In the genomic region with DNA sequence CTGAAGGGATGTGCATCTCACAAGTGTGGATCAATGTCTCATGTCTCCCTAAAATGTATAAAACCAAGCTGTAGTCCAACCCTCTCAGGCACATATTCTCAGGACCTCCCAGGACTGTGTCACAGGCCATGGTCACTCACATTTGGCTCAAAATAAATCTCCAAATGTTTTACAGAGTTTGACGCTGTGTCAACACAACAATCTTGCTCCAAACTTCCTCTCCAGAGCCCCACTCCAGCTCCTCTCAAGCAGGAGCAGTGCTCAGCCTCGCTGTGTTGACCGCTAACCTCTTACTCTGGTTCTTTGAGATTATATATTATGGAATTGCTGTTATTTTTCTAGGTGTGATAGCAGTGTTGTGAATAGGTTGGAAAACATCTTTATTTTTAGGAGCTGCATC, we compare ENCODE assay signal across 25 cellular contexts. TPM values are rescaled to one million over a fixed set of nuclear protein-coding genes. Genes with fewer than 3 reads are reported as not detected.
"Had no signal": no experiment of that assay in that cellular context is flagged by ENCODE, and none has a peak within 500 bp of the region (broad histone marks: within the 10 kb centered on the region; RNA-seq: fewer than 3 reads in every experiment).

No MANE protein-coding gene starts in this region.

- H3K4me3 ChIP-seq: lower lobe of right lung, neural progenitor cell, tibial nerve, vagina had no signal

- H3K27me3 Mint-ChIP-seq: activated naive CD8-positive, alpha-beta T cell treated with anti-CD3 and anti-CD28 coated beads, Interleukin-2, amount 10 ng/mL, durations not matched to agents 7 days and 5 days; naive B cell; stimulated activated naive CD8-positive, alpha-beta T cell treated with anti-CD3 and anti-CD28 coated beads, Interleukin-15, Interleukin-2, amounts not matched to agents 100 ng/mL and 50 ng/mL, for 24 hours had no signal

- DNase-seq: activated CD4-positive, alpha-beta T cell treated with anti-CD3 and anti-CD28 coated beads for 1 hour; activated CD4-positive, alpha-beta T cell treated with anti-CD3 and anti-CD28 coated beads, Interleukin-2, amount 50 U/mL, for 1 hour; activated CD8-positive, alpha-beta T cell treated with anti-CD3 and anti-CD28 coated beads, Interleukin-2, amount 10 ng/mL, durations not matched to agents 7 days and 5 days; activated effector memory CD4-positive, alpha-beta T cell treated with Interleukin-2 at 50 U/mL for 16 hours; activated naive CD4-positive, alpha-beta T cell treated with anti-CD3 and anti-CD28 coated beads for 36 hours; activated naive CD8-positive, alpha-beta T cell treated with anti-CD3 and anti-CD28 coated beads, Interleukin-2, amount 10 ng/mL, durations not matched to agents 7 days and 5 days; activated T-cell treated with anti-CD3 and anti-CD28 coated beads, Interleukin-2, amount 50 U/mL, for 72 hours; amygdala; cortex of kidney; foreskin fibroblast; hippocampal formation; left cardiac atrium; lower lobe of right lung; naive B cell; retina; stimulated activated CD4-positive, alpha-beta T cell treated with anti-CD3 and anti-CD28 coated beads, Interleukin-1b, Interleukin-23, amount 100 ng/mL, for 48 hours; substantia nigra; T-helper 9 cell had no signal

- H3K27me3 ChIP-seq: neural progenitor cell, tibial nerve, vagina had no signal

- H3K36me3 Mint-ChIP-seq: activated naive CD8-positive, alpha-beta T cell treated with anti-CD3 and anti-CD28 coated beads, Interleukin-2, amount 10 ng/mL, durations not matched to agents 7 days and 5 days; naive B cell; neural progenitor cell had no signal

- ATAC-seq: activated CD8-positive, alpha-beta T cell treated with anti-CD3 and anti-CD28 coated beads, Interleukin-2, amount 10 ng/mL, durations not matched to agents 7 days and 5 days; activated T-cell treated with anti-CD3 and anti-CD28 coated beads, Interleukin-2, amount 50 U/mL, for 72 hours had no signal

- H3K9me3 ChIP-seq: lower lobe of right lung, tibial nerve, vagina had no signal

- H3K4me1 ChIP-seq: lower lobe of right lung, neural progenitor cell had no signal

- FAIRE-seq: endometrium had no signal

- H3K4me3 Mint-ChIP-seq: activated CD8-positive, alpha-beta T cell treated with anti-CD3 and anti-CD28 coated beads, Interleukin-2, amount 10 ng/mL, durations not matched to agents 7 days and 5 days; activated naive CD4-positive, alpha-beta T cell treated with anti-CD3 and anti-CD28 coated beads for 36 hours; activated naive CD8-positive, alpha-beta T cell treated with anti-CD3 and anti-CD28 coated beads, Interleukin-2, amount 10 ng/mL, durations not matched to agents 7 days and 5 days; activated T-cell treated with anti-CD3 and anti-CD28 coated beads, Interleukin-2, amount 50 U/mL, for 72 hours; naive B cell; neural progenitor cell; stimulated activated naive CD8-positive, alpha-beta T cell treated with anti-CD3 and anti-CD28 coated beads, Interleukin-15, Interleukin-2, amounts not matched to agents 100 ng/mL and 50 ng/mL, for 24 hours had no signal

- H3K27ac ChIP-seq: lower lobe of right lung, neural progenitor cell, tibial nerve, vagina had no signal

- H3K27ac Mint-ChIP-seq: activated CD8-positive, alpha-beta T cell treated with anti-CD3 and anti-CD28 coated beads, Interleukin-2, amount 10 ng/mL, durations not matched to agents 7 days and 5 days; activated naive CD4-positive, alpha-beta T cell treated with anti-CD3 and anti-CD28 coated beads for 36 hours; activated naive CD8-positive, alpha-beta T cell treated with anti-CD3 and anti-CD28 coated beads, Interleukin-2, amount 10 ng/mL, durations not matched to agents 7 days and 5 days; activated T-cell treated with anti-CD3 and anti-CD28 coated beads, Interleukin-2, amount 50 U/mL, for 72 hours; neural progenitor cell; stimulated activated naive CD8-positive, alpha-beta T cell treated with anti-CD3 and anti-CD28 coated beads, Interleukin-15, Interleukin-2, amounts not matched to agents 100 ng/mL and 50 ng/mL, for 24 hours had no signal

- H3K9me3 Mint-ChIP-seq: activated naive CD4-positive, alpha-beta T cell treated with anti-CD3 and anti-CD28 coated beads for 36 hours; activated naive CD8-positive, alpha-beta T cell treated with anti-CD3 and anti-CD28 coated beads, Interleukin-2, amount 10 ng/mL, durations not matched to agents 7 days and 5 days; activated T-cell treated with anti-CD3 and anti-CD28 coated beads, Interleukin-2, amount 50 U/mL, for 72 hours; naive B cell; neural progenitor cell; stimulated activated naive CD8-positive, alpha-beta T cell treated with anti-CD3 and anti-CD28 coated beads, Interleukin-15, Interleukin-2, amounts not matched to agents 100 ng/mL and 50 ng/mL, for 24 hours had no signal

- H3K36me3 ChIP-seq: lower lobe of right lung, neural progenitor cell, tibial nerve, vagina had no signal

RNA-seq across cellular contexts. Expression of a gene that starts 56.2 kb away (rescaled TPM):
- total RNA-seq: activated CD8-positive, alpha-beta T cell treated with anti-CD3 and anti-CD28 coated beads, Interleukin-2, amount 10 ng/mL, durations not matched to agents 7 days and 5 days; activated naive CD4-positive, alpha-beta T cell treated with anti-CD3 and anti-CD28 coated beads for 36 hours; activated naive CD8-positive, alpha-beta T cell treated with anti-CD3 and anti-CD28 coated beads, Interleukin-2, amount 10 ng/mL, durations not matched to agents 7 days and 5 days; activated T-cell treated with anti-CD3 and anti-CD28 coated beads, Interleukin-2, amount 50 U/mL, for 72 hours; fibroblast of lung; lower lobe of right lung; T-helper 1 cell treated with Interleukin-12 subunit alpha and Interleukin-12 subunit beta and Interleukin-4 antibody, amounts not matched to agents 30 ng/mL and 1 ng/mL, for 36 hours had no signal
